1 cellular context compared by ENCODE assay signal in genomic region chr7:115350764-115351163, GRCh38.
TF ChIP-seq lines count a peak whose summit lies in the region.

No MANE protein-coding gene starts in this region.

TF ChIP-seq in IMR-90, 13 proteins besides CTCF, POLR2A, EP300 and RAD21 (continued from another document):
- TF ChIP-seq ELK1 (IDR thresholded peaks at IDR 0.05; ENCODE audit: borderline replicate concordance, low read depth, low read length) = no peak
- no peak for TF ChIP-seq BHLHE40 (IDR thresholded peaks at IDR 0.05; ENCODE audit: low read depth, low read length)
